ENCODE assay signal across 33 cellular contexts in genomic region chr7:108078156-108078781, GRCh38. TPM values are rescaled to one million over a fixed set of nuclear protein-coding genes. Genes with fewer than 3 reads are reported as not detected.
DNase-seq lines count a peak whose midpoint lies in the region; ATAC-seq and TF ChIP-seq lines count a peak whose summit lies in the region.
"Had no signal": no experiment of that assay in that cellular context is flagged by ENCODE, and none has a peak within 500 bp of the region (broad histone marks: within the 10 kb centered on the region; RNA-seq: fewer than 3 reads in every experiment).

No MANE protein-coding gene starts in this region.

- peak overlapping the region; percentile 77 for H2BK20ac ChIP-seq in IMR-90 (ENCODE audit: low read depth, low read length)

- no peak overlapping the region for H3K4me3 Mint-ChIP-seq in mesothelial cell of epicardium
- H3K4me3 Mint-ChIP-seq: activated naive CD4-positive, alpha-beta T cell treated with anti-CD3 and anti-CD28 coated beads for 36 hours; IgD-negative memory B cell; neural progenitor cell; stimulated activated memory B cell treated with anti-CD40 and anti-IgM and Interleukin-4, amounts not matched to agents 10 μg/mL and 1 μg/mL and 100 μg/mL, for 72 hours had no signal

- H3K36me3 Mint-ChIP-seq in mesothelial cell of epicardium: peaks cover 9% of the 10 kb centered on the region
- H3K36me3 Mint-ChIP-seq: IgD-negative memory B cell; stimulated activated memory B cell treated with anti-CD40 and anti-IgM and Interleukin-4, amounts not matched to agents 10 μg/mL and 1 μg/mL and 100 μg/mL, for 72 hours had no signal

- intact Hi-C loops in IMR-90 (cut with micrococcal nuclease): loop anchor here (2.0 to 5.0 kb wide), 2 partner anchors 46 to 79 kb away; no protein-coding TSS in a partner anchor

- CTCF ChIA-PET in IMR-90 (lab: Yijun Ruan, JAX): interaction anchor here (0.6 kb wide), 1 partner anchor 977 kb away, joined by 10 read pairs; no protein-coding TSS in a partner anchor

- no peaks in the 10 kb centered on the region for H3K36me3 ChIP-seq in BLaER1 treated with 17β-estradiol and CSF1 and Interleukin-3, amounts not matched to agents 10 nM and 100 nM
- H3K36me3 ChIP-seq in IMR-90 (ENCODE audit: control insufficient read depth, insufficient read depth, low read length): no peaks in the 10 kb centered on the region
- H3K36me3 ChIP-seq: adrenal gland, cardiac muscle cell, neural progenitor cell, right lobe of liver, suprapubic skin, upper lobe of right lung had no signal

- peaks cover 0 to 2% of the 10 kb centered on the region in 2 experiments; a peak in 1 of 4 replicates for H3K79me1 ChIP-seq in IMR-90 (ENCODE audit: low read depth in 1 of 2, low read length in 2 of 2)

- ATAC-seq in IMR-90 (ENCODE audit: low read depth) (no peak), GM19328 (IDR thresholded peaks at IDR 0.05; ENCODE audit: unreplicated experiment) (no peak), GM18517 (IDR thresholded peaks at IDR 0.05; ENCODE audit: unreplicated experiment) (no peak), HG02642 (IDR thresholded peaks at IDR 0.05; ENCODE audit: poor library complexity, unreplicated experiment) (no peak)
- ATAC-seq: right lobe of liver; stimulated activated memory B cell treated with anti-CD40 and anti-IgM and Interleukin-4, amounts not matched to agents 10 μg/mL and 1 μg/mL and 100 μg/mL, for 72 hours; upper lobe of right lung had no signal

- peak overlapping the region; percentile 43 for H3K23ac ChIP-seq in IMR-90 (ENCODE audit: low read depth, low read length)

- in situ Hi-C loops in IMR-90 (cut with MboI; ENCODE audit: low sequenced_read_pairs): no loop called here

- peak overlapping the region; percentile 29 for H3K18ac ChIP-seq in IMR-90 (ENCODE audit: low read depth, low read length)

- H2AFZ ChIP-seq in IMR-90 (replicated peaks; ENCODE audit: low read length, poor library complexity): no peak overlapping the region
- H2AFZ ChIP-seq: neural progenitor cell had no signal

- no peak overlapping the region for H3K4me3 ChIP-seq in BLaER1 treated with 17β-estradiol and CSF1 and Interleukin-3, amounts not matched to agents 10 nM and 100 nM
- H3K4me3 ChIP-seq in IMR-90 (ENCODE audit: insufficient read depth, low read depth, low read length): no peak overlapping the region
- H3K4me3 ChIP-seq: adrenal gland, cardiac muscle cell, lung, neural progenitor cell, right lobe of liver, suprapubic skin, upper lobe of right lung had no signal

- no peaks in the 10 kb centered on the region for H4K20me1 ChIP-seq in BLaER1 treated with 17β-estradiol and CSF1 and Interleukin-3, amounts not matched to agents 10 nM and 100 nM
- H4K20me1 ChIP-seq in IMR-90 (ENCODE audit: insufficient read depth, low read length): no peaks in the 10 kb centered on the region

- peak overlapping the region; percentile 71 for H3K4ac ChIP-seq in IMR-90 (ENCODE audit: low read depth, low read length)

- H3K14ac ChIP-seq in IMR-90 (replicated peaks; ENCODE audit: low read depth, low read length): peak overlapping the region; percentile 28

- H3K9me3 Mint-ChIP-seq in mesothelial cell of epicardium: peaks cover 17% of the 10 kb centered on the region

- no peaks in the 10 kb centered on the region for H3K27me3 ChIP-seq in BLaER1 treated with 17β-estradiol and CSF1 and Interleukin-3, amounts not matched to agents 10 nM and 100 nM
- H3K27me3 ChIP-seq in IMR-90 (ENCODE audit: control insufficient read depth, insufficient read depth, low read length): no peaks in the 10 kb centered on the region
- H3K27me3 ChIP-seq: adrenal gland, cardiac muscle cell, neural progenitor cell, right lobe of liver, suprapubic skin, upper lobe of right lung had no signal

- H2BK5ac ChIP-seq in IMR-90 (ENCODE audit: low read depth, low read length, poor library complexity, severe bottlenecking): no peak overlapping the region

- no peak for TF ChIP-seq POLR2A in IMR-90 (IDR thresholded peaks at IDR 0.05; ENCODE audit: low read depth, low read length)

- H4K8ac ChIP-seq in IMR-90 (ENCODE audit: low read depth in 2 of 2, low read length in 2 of 2): peak overlapping the region; percentile 63 to 79; a peak in 3 of 4 replicates

- peaks cover 0 to 23% (median 17%) of the 10 kb centered on the region in 10 experiments; a peak in 14 of 20 replicates for H3K4me1 ChIP-seq in BLaER1 treated with 17β-estradiol and CSF1 and Interleukin-3, amounts not matched to agents 10 nM and 100 nM
- H3K4me1 ChIP-seq in IMR-90 (ENCODE audit: control insufficient read depth, insufficient read depth, low read length): peaks cover 22% of the 10 kb centered on the region
- H3K4me1 ChIP-seq: adrenal gland, neural progenitor cell, suprapubic skin had no signal

- peak overlapping the region; percentile 69; the same call in 2 of the 3 replicates for H2BK15ac ChIP-seq in IMR-90 (ENCODE audit: low read depth, low read length)

- peak overlapping the region; percentile 2; the same call in 1 of the 2 replicates for H3K56ac ChIP-seq in IMR-90 (ENCODE audit: extremely low read depth, insufficient read depth, low read length)

- H3K27ac ChIP-seq in BLaER1 treated with 17β-estradiol and CSF1 and Interleukin-3, amounts not matched to agents 10 nM and 100 nM: no peak overlapping the region
- H3K27ac ChIP-seq in IMR-90 (ENCODE audit: insufficient read depth, low read length): peak overlapping the region; percentile 21; the same call in 1 of the 2 replicates
- H3K27ac ChIP-seq: adrenal gland, cardiac muscle cell, neural progenitor cell, right lobe of liver, suprapubic skin, upper lobe of right lung had no signal

- WGBS in IMR-90 (ENCODE audit: extremely low coverage in 2 of 2, insufficient read length in 1 of 2), 2 experiments: 100% methylated on average over 1 of the region's 4 CpGs; no CpG with 5 or more reads in 1 of the 2 experiments

- H3K4me2 ChIP-seq in BLaER1 treated with 17β-estradiol and CSF1 and Interleukin-3, amounts not matched to agents 10 nM and 100 nM: peak overlapping the region in 7 of 11 experiments; percentile 15 to 57 (median 43); a peak in 8 of 22 replicates
- H3K4me2 ChIP-seq in IMR-90 (ENCODE audit: low read depth, low read length): no peak overlapping the region
- H3K4me2 ChIP-seq: neural progenitor cell had no signal

- H3K27ac Mint-ChIP-seq in mesothelial cell of epicardium: peak overlapping the region; percentile 43
- H3K27ac Mint-ChIP-seq: activated naive CD4-positive, alpha-beta T cell treated with anti-CD3 and anti-CD28 coated beads for 36 hours; IgD-negative memory B cell; neural progenitor cell; stimulated activated memory B cell treated with anti-CD40 and anti-IgM and Interleukin-4, amounts not matched to agents 10 μg/mL and 1 μg/mL and 100 μg/mL, for 72 hours had no signal

- H3K9ac ChIP-seq in BLaER1 treated with 17β-estradiol and CSF1 and Interleukin-3, amounts not matched to agents 10 nM and 100 nM: no peak overlapping the region
- no peak overlapping the region for H3K9ac ChIP-seq in IMR-90 (ENCODE audit: low read depth, low read length)
- H3K9ac ChIP-seq: neural progenitor cell had no signal

- no TSS peak for BruUV-seq in IMR-90 (replicated peaks; lab: Mats Ljungman, UMichigan)

- POLR2A ChIA-PET in IMR-90 (lab: Charles Lee; ENCODE audit: unreplicated experiment): no interaction called here

- TF ChIP-seq RAD21 in IMR-90 (IDR thresholded peaks at IDR 0.05; ENCODE audit: low read length): no peak

- H4K91ac ChIP-seq in IMR-90 (ENCODE audit: insufficient read depth, low read depth, low read length): peak overlapping the region; percentile 75

- H3K27me3 Mint-ChIP-seq in mesothelial cell of epicardium (ENCODE audit: low read depth): no peaks in the 10 kb centered on the region
- H3K27me3 Mint-ChIP-seq: IgD-negative memory B cell; stimulated activated memory B cell treated with anti-CD40 and anti-IgM and Interleukin-4, amounts not matched to agents 10 μg/mL and 1 μg/mL and 100 μg/mL, for 72 hours had no signal

- peak overlapping the region; percentile 82 for H2BK120ac ChIP-seq in IMR-90 (ENCODE audit: low read depth, low read length)

- peaks cover 3% of the 10 kb centered on the region for H3K9me1 ChIP-seq in IMR-90 (ENCODE audit: insufficient read depth, low read length)

- TF ChIP-seq CTCF in IMR-90 (conservative IDR thresholded peaks at IDR 0.05; ENCODE audit: low read depth, low read length) (no peak), mesothelial cell of epicardium (IDR thresholded peaks at IDR 0.05; ENCODE audit: unreplicated experiment) (no peak)

- H3K9me3 ChIP-seq in BLaER1 treated with 17β-estradiol and CSF1 and Interleukin-3, amounts not matched to agents 10 nM and 100 nM (replicated peaks in 1 of 11): peaks cover 8 to 21% (median 15%) of the 10 kb centered on the region in 11 experiments; a peak in 21 of 22 replicates
- H3K9me3 ChIP-seq in IMR-90 (ENCODE audit: control insufficient read depth, insufficient read depth, low read length): peaks cover 2% of the 10 kb centered on the region; the same call in 1 of the 2 replicates
- H3K9me3 ChIP-seq: adrenal gland, right lobe of liver, suprapubic skin, upper lobe of right lung had no signal

- H2AK9ac ChIP-seq in IMR-90 (replicated peaks; ENCODE audit: low read depth, low read length, poor library complexity): no peak overlapping the region

- DNase-seq in IMR-90: peak; percentile 34
- peak; percentile 61 for DNase-seq in dermis blood vessel endothelial cell
- no peak for DNase-seq in mesothelial cell of epicardium (ENCODE audit: low spot score in 2 of 2, unreplicated experiment in 2 of 2)
- DNase-seq in NCI-H748 treated with DMSO at 0.1 percent for 48 hours (lab: John Stamatoyannopoulos, UW): no peak
- DNase-seq: ACHN; activated naive CD4-positive, alpha-beta T cell treated with anti-CD3 and anti-CD28 coated beads for 36 hours; adrenal gland; COR-L47; cortex of kidney; DMS79 treated with DMSO at 0.1 percent for 48 hours; head of caudate nucleus; NCI-H1092; NCI-H1694 treated with DMSO at 0.1 percent for 48 hours; NCI-H2171 treated with DMSO at 0.1 percent for 48 hours; NCI-H524 treated with DMSO at 0.1 percent for 48 hours; right lobe of liver; SHP77; stimulated activated CD4-positive, alpha-beta T cell treated with anti-CD3 and anti-CD28 coated beads, Interleukin-4, amount 100 ng/mL, for 4 hours; SW 1271; T-helper 9 cell; upper lobe of right lung had no signal

- dilution Hi-C loops in IMR-90 (cut with HindIII; ENCODE audit: low sequenced_read_pairs, unreplicated experiment): no loop called here

- peak overlapping the region; percentile 82 for H2AK5ac ChIP-seq in IMR-90 (ENCODE audit: low read depth, low read length)

- H4K5ac ChIP-seq in IMR-90 (ENCODE audit: low read depth, low read length): peak overlapping the region; percentile 21

- H3K4me1 Mint-ChIP-seq in mesothelial cell of epicardium: peaks cover 41% of the 10 kb centered on the region
- H3K4me1 Mint-ChIP-seq: IgD-negative memory B cell; stimulated activated memory B cell treated with anti-CD40 and anti-IgM and Interleukin-4, amounts not matched to agents 10 μg/mL and 1 μg/mL and 100 μg/mL, for 72 hours had no signal

RNA-seq across cellular contexts. Expression of gene LAMB4, which starts 51.9 kb away (rescaled TPM):
- under 0.01 and 0.18 TPM in 2 replicates for total RNA-seq in IMR-90 (2012; rRNA removed)
- polyA plus RNA-seq in IMR-90 (2012; rRNA removed): 0.12 and 0.13 TPM in 2 replicates
- polyA plus RNA-seq in IMR-90 (2012; cell fraction: cytosol; rRNA removed): 0.05 and 0.09 TPM in 2 replicates
- polyA plus RNA-seq in IMR-90 (2012; cell fraction: nucleus; rRNA removed; ENCODE audit: low replicate concordance): 0.05 and 0.10 TPM in 2 replicates
- 0.17 and 0.23 TPM in 2 replicates for total RNA-seq in dermis blood vessel endothelial cell
- total RNA-seq in mesothelial cell of epicardium: 16.8 to 21.0 TPM (median 18.3 TPM) in 3 replicates
- total RNA-seq: activated naive CD4-positive, alpha-beta T cell treated with anti-CD3 and anti-CD28 coated beads for 36 hours; cardiac muscle cell; H1; kidney epithelial cell; right lobe of liver; upper lobe of right lung had no signal
- polyA plus RNA-seq: cardiac muscle cell, H1, IgD-negative memory B cell had no signal

Comparison
In these comparisons a context has a peak if more than half of its experiments do, and no peak if none do; other contexts are left out.
1. DNase-seq: peak in IMR-90 (single experiment) and dermis blood vessel endothelial cell (single experiment); none in mesothelial cell of epicardium (0 of 2) and NCI-H748 treated with DMSO at 0.1 percent for 48 hours (single experiment).
2. RNA of gene LAMB4, which starts 51.9 kb away (total RNA-seq): 16.8 to 21.0 TPM in mesothelial cell of epicardium; under 0.01 to 0.18 TPM in IMR-90 and 0.17 to 0.23 TPM in dermis blood vessel endothelial cell; every median in the first group is over 10 times any median in the second.